8 cellular contexts compared by ENCODE assay signal in the genomic region with DNA sequence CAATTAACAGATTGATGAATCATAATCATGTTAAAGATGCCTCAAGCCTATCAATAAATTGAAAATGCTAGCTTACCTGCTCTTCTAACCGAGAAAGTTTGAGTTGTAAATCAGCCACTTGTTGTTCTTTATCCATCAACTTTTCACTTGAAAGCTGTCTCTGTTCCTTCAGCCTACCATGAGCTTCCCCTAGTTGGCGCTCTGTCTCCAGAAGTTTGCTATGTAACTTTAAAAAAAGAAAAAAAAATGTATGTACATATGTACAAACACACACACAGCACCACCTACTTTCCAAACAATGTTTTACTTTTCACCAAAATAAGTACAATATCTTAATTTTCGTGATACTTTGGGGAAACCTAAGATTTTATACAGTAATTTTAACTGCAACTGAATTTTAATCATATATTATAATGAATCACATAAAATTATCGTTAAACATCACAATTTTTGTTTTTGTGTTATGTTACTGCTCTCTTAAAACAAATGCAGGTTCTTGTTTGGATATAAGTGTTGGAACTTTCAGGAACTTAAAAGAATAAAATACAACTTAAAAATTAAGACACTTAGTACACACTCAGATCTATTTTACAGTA.
DNase-seq lines count a peak whose midpoint lies in the region; ATAC-seq, FAIRE-seq and TF ChIP-seq lines count a peak whose summit lies in the region.
"Had no signal": no experiment of that assay in that cellular context is flagged by ENCODE, and none has a peak within 500 bp of the region (broad histone marks: within the 10 kb centered on the region; RNA-seq: fewer than 3 reads in every experiment).

No MANE protein-coding gene starts in this region.

- POLR2A ChIA-PET in T-cell (lab: Charles Lee) = no interaction called here

- H3K9me3 Mint-ChIP-seq in T-cell (no peaks in the 10 kb centered on the region), osteocyte (ENCODE audit: unreplicated experiment) (no peaks in the 10 kb centered on the region)

- CTCF ChIA-PET in T-cell (lab: Charles Lee) = interaction anchor here (0.8 to 1.1 kb wide), 4 partner anchors 29 to 570 kb away, joined by 3 to 12 read pairs (median 4); no protein-coding TSS in a partner anchor

- no peak overlapping the region for H3K4me3 Mint-ChIP-seq in T-cell
- H3K4me3 Mint-ChIP-seq in osteocyte (ENCODE audit: unreplicated experiment) = no peak overlapping the region
- H3K4me3 Mint-ChIP-seq: activated naive CD8-positive, alpha-beta T cell had no signal

- H3K27ac ChIP-seq in uterus = no peak overlapping the region

- FAIRE-seq in G401.6 (lab: Jason Lieb, UNC) (peak; percentile 97), endometrium (lab: Jason Lieb, UNC) (peak; percentile 53)

- no peak for TF ChIP-seq POLR2A in uterus (IDR thresholded peaks at IDR 0.05)

- DNase-seq in HT-29 (ENCODE audit: low spot score) = peak; percentile 72
- peak in 30 of 34 experiments; percentile 3 to 55 (median 27) for DNase-seq in T-cell
- no peak for DNase-seq in osteocyte (ENCODE audit: extremely low spot score, unreplicated experiment)
- no peak for DNase-seq in uterus

- no peaks in the 10 kb centered on the region for H3K9me3 ChIP-seq in uterus

- peaks cover 4 to 7% (median 4%) of the 10 kb centered on the region in 3 donors for H3K4me1 Mint-ChIP-seq in T-cell
- H3K4me1 Mint-ChIP-seq in osteocyte (ENCODE audit: unreplicated experiment) = no peaks in the 10 kb centered on the region

- H3K36me3 Mint-ChIP-seq in T-cell (peaks cover 16% of the 10 kb centered on the region), osteocyte (ENCODE audit: unreplicated experiment) (peaks cover 16% of the 10 kb centered on the region)

- no peaks in the 10 kb centered on the region for H3K4me1 ChIP-seq in uterus

- ATAC-seq in T-cell (replicated peaks in 1 of 4) = peak in 1 of 4 experiments; percentile 54
- ATAC-seq in GM21737 (IDR thresholded peaks at IDR 0.05; ENCODE audit: unreplicated experiment) = no peak

- H3K27ac Mint-ChIP-seq in T-cell (no peak overlapping the region), osteocyte (ENCODE audit: unreplicated experiment) (no peak overlapping the region)
- H3K27ac Mint-ChIP-seq: activated naive CD8-positive, alpha-beta T cell had no signal

- intact Hi-C loops in uterus (cut with DNase I; ENCODE audit: low total_unique reads) = no loop called here

- TF ChIP-seq CTCF in osteocyte (IDR thresholded peaks at IDR 0.05) (peak; percentile 76), uterus (IDR thresholded peaks at IDR 0.05) (peak in 2 of 4 experiments; percentile 15 to 32)

- H3K27me3 Mint-ChIP-seq in T-cell (no peaks in the 10 kb centered on the region), osteocyte (ENCODE audit: unreplicated experiment) (no peaks in the 10 kb centered on the region)
- H3K27me3 Mint-ChIP-seq: activated naive CD8-positive, alpha-beta T cell had no signal

- H3K4me3 ChIP-seq in uterus = no peak overlapping the region

- no peaks in the 10 kb centered on the region for H3K36me3 ChIP-seq in uterus

- H3K27me3 ChIP-seq in uterus = no peaks in the 10 kb centered on the region

Comparison
In these comparisons a context has a peak if more than half of its experiments do, and no peak if none do; other contexts are left out.
1. DNase-seq: peak in HT-29 (single experiment) and T-cell (30 of 34); none in osteocyte (single experiment) and uterus (0 of 2).